Comparison of ENCODE assay signal across 10 cellular contexts in the genomic region with DNA sequence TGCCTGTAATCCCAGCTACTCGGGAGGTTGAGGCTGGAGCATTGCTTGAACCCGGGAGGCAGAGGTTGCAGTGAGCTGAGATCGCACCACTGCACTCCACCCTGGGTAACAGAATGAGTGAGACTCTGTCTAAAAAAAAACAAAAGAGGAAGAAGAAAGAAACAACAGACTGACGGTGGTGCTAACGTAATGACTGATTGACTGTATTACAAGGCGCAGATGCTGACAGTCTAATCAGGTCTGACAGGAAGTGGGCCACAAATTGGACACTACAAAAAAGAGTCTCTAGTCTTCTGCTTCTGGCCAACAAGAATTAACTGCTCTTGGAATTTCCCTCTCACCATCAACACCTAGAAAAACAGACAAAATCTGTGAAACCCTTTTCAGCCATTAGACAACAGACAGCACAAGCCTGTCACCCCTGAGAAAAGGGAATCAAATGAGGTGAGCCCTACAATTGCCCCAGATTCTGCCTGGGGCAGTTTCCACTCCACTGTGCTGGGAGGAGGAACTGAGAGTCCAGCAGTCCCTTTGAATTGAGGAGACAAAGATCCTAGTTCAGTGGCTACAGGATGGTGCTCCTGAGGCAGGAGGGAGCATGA.
DNase-seq lines count a peak whose midpoint lies in the region; ATAC-seq and TF ChIP-seq lines count a peak whose summit lies in the region.
"Had no signal": no experiment of that assay in that cellular context is flagged by ENCODE, and none has a peak within 500 bp of the region (broad histone marks: within the 10 kb centered on the region; RNA-seq: fewer than 3 reads in every experiment).

No MANE protein-coding gene starts in this region.

- no peaks in the 10 kb centered on the region for H3K36me3 ChIP-seq in BLaER1 treated with 17β-estradiol and CSF1 and Interleukin-3, amounts not matched to agents 10 nM and 100 nM
- no peaks in the 10 kb centered on the region for H3K36me3 ChIP-seq in OCI-LY3 (replicated peaks; ENCODE audit: low read depth, low read length)

- H3K4me1 ChIP-seq in BLaER1 treated with 17β-estradiol and CSF1 and Interleukin-3, amounts not matched to agents 10 nM and 100 nM, result peaks cover 25 to 49% (median 41%) of the 10 kb centered on the region in 10 experiments
- H3K4me1 ChIP-seq in OCI-LY3 (ENCODE audit: low read length), result peaks cover 30% of the 10 kb centered on the region

- no peak overlapping the region for H3K4me3 ChIP-seq in BLaER1 treated with 17β-estradiol and CSF1 and Interleukin-3, amounts not matched to agents 10 nM and 100 nM
- H3K4me3 ChIP-seq in OCI-LY3 (ENCODE audit: low read length), result peak overlapping the region; percentile 56

- H2AFZ ChIP-seq in OCI-LY3 (ENCODE audit: low read depth, low read length), result no peak overlapping the region

- H4K20me1 ChIP-seq in BLaER1 treated with 17β-estradiol and CSF1 and Interleukin-3, amounts not matched to agents 10 nM and 100 nM, result peaks cover 0 to 21% (median 0%) of the 10 kb centered on the region in 11 experiments; a peak in 4 of 22 replicates
- H4K20me1 ChIP-seq in OCI-LY3 (ENCODE audit: insufficient read depth, low read length), result no peaks in the 10 kb centered on the region

- peaks cover 0 to 19% (median 10%) of the 10 kb centered on the region in 11 experiments; a peak in 11 of 22 replicates for H3K9me3 ChIP-seq in BLaER1 treated with 17β-estradiol and CSF1 and Interleukin-3, amounts not matched to agents 10 nM and 100 nM (replicated peaks in 1 of 11)
- no peaks in the 10 kb centered on the region for H3K9me3 ChIP-seq in OCI-LY3 (ENCODE audit: insufficient read depth, low read length)

- no peak for TF ChIP-seq CTCF in OCI-LY3 (IDR thresholded peaks at IDR 0.05; ENCODE audit: low read depth, low read length)

- H3K4me2 ChIP-seq in BLaER1 treated with 17β-estradiol and CSF1 and Interleukin-3, amounts not matched to agents 10 nM and 100 nM, result peak overlapping the region; percentile 43 to 75 (median 68)
- H3K4me2 ChIP-seq in OCI-LY3 (ENCODE audit: low read length), result peak overlapping the region; percentile 79

- peak overlapping the region in 3 of 11 experiments; percentile 8 to 48 (median 47); a peak in 5 of 22 replicates for H3K9ac ChIP-seq in BLaER1 treated with 17β-estradiol and CSF1 and Interleukin-3, amounts not matched to agents 10 nM and 100 nM
- peak overlapping the region; percentile 57 for H3K9ac ChIP-seq in OCI-LY3 (ENCODE audit: low read length)

- DNase-seq in NCI-H1048 (lab: John Stamatoyannopoulos, UW) (no peak), cortex of kidney (lab: John Stamatoyannopoulos, UW) (no peak), GDM1 (lab: John Stamatoyannopoulos, UW) (no peak), NCI-H2227 (lab: John Stamatoyannopoulos, UW; ENCODE audit: unreplicated experiment) (no peak)
- DNase-seq: activated naive CD4-positive, alpha-beta T cell treated with anti-CD3 and anti-CD28 coated beads, Interleukin-2, amount 50 U/mL, for 16 hours; AML-193 had no signal

- H3K79me2 ChIP-seq in OCI-LY3 (ENCODE audit: low read length), result no peaks in the 10 kb centered on the region

- peaks cover 9 to 14% (median 11%) of the 10 kb centered on the region in 11 experiments for H3K27me3 ChIP-seq in BLaER1 treated with 17β-estradiol and CSF1 and Interleukin-3, amounts not matched to agents 10 nM and 100 nM
- no peaks in the 10 kb centered on the region for H3K27me3 ChIP-seq in OCI-LY3 (ENCODE audit: low read depth, low read length)

- ATAC-seq in GM19023 (IDR thresholded peaks at IDR 0.05; ENCODE audit: unreplicated experiment) (peak; percentile 62), HG02981 (IDR thresholded peaks at IDR 0.05; ENCODE audit: unreplicated experiment) (peak; percentile 63)

- peak overlapping the region in 6 of 11 experiments; percentile 19 to 69 (median 50); a peak in 12 of 22 replicates for H3K27ac ChIP-seq in BLaER1 treated with 17β-estradiol and CSF1 and Interleukin-3, amounts not matched to agents 10 nM and 100 nM
- peak overlapping the region; percentile 90 for H3K27ac ChIP-seq in OCI-LY3 (ENCODE audit: low read length)
